In the genomic region with DNA sequence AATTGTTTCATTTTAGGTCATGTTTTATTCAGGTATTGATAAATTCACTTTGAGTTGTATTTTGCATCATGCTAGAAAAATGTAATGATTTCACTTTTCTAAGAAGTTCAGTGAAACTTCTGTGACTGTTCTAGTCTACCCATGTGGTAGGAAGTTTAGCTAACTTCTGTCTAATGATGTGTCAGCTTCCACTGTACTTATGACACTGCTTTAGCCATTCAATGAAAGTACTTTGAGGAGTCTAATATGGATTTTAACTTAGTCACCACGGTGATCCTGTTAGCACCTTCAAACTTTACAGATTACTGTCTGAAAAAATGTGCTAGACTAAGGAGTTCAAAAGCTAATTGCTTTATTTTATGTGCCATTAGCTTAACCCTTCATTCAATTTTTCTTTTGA, we compare ENCODE assay signal across 15 cellular contexts.
DNase-seq lines count a peak whose midpoint lies in the region; ATAC-seq and TF ChIP-seq lines count a peak whose summit lies in the region.
"Had no signal": no experiment of that assay in that cellular context is flagged by ENCODE, and none has a peak within 500 bp of the region (broad histone marks: within the 10 kb centered on the region; RNA-seq: fewer than 3 reads in every experiment).

No MANE protein-coding gene starts in this region.

- H3K4me3 ChIP-seq in RWPE2 (ENCODE audit: severe bottlenecking) = no peak overlapping the region

- no peak overlapping the region for H3K27ac ChIP-seq in RWPE2 (ENCODE audit: poor library complexity, severe bottlenecking)
- no peak overlapping the region for H3K27ac ChIP-seq in foreskin keratinocyte
- H3K27ac ChIP-seq: C4-2B had no signal

- no peaks in the 10 kb centered on the region for H3K36me3 ChIP-seq in RWPE2 (ENCODE audit: low read depth)

- peak; percentile 94 for ATAC-seq in RWPE2 (ENCODE audit: low read depth)
- ATAC-seq in foreskin keratinocyte = peak; percentile 91
- ATAC-seq in GM21717 (IDR thresholded peaks at IDR 0.05; ENCODE audit: unreplicated experiment) = no peak
- ATAC-seq: Right ventricle myocardium inferior had no signal

- H3K4me1 ChIP-seq in RWPE2 (ENCODE audit: insufficient read depth, poor library complexity, severe bottlenecking) (peaks cover 5% of the 10 kb centered on the region), foreskin keratinocyte (no peaks in the 10 kb centered on the region)

- no peaks in the 10 kb centered on the region for H3K9me3 ChIP-seq in RWPE2 (ENCODE audit: severe bottlenecking)

- peak; percentile 6 for DNase-seq in A172 (ENCODE audit: low spot score)
- DNase-seq in HT1080 (ENCODE audit: low read depth) = peak; percentile 49
- no peak for DNase-seq in RWPE2 (ENCODE audit: low spot score)
- peak; percentile 46 to 72 for DNase-seq in foreskin keratinocyte
- DNase-seq in retina = no peak
- no peak for DNase-seq in amygdala (lab: John Stamatoyannopoulos, UW)
- no peak for DNase-seq in GM13976 (ENCODE audit: low spot score)
- DNase-seq: H9, NCI-H1436, NCI-H2029 treated with DMSO at 0.1 percent for 48 hours, NCI-H510A, NCI-H774 had no signal

- in situ Hi-C loops in GM13976 (cut with MboI; ENCODE audit: low sequenced_read_pairs, unreplicated experiment) = no loop called here

- TF ChIP-seq CTCF in RWPE2 (IDR thresholded peaks at IDR 0.05; ENCODE audit: poor library complexity, severe bottlenecking) = no peak
- TF ChIP-seq CTCF in foreskin keratinocyte (conservative IDR thresholded peaks at IDR 0.05) = no peak
- no peak for TF ChIP-seq CTCF in GM13976 (IDR thresholded peaks at IDR 0.05; ENCODE audit: borderline replicate concordance, control extremely low read depth, extremely low read depth, insufficient read depth, missing control alignments)

- H3K27me3 ChIP-seq in RWPE2 (ENCODE audit: insufficient read depth, poor library complexity, severe bottlenecking) (no peaks in the 10 kb centered on the region), foreskin keratinocyte (no peaks in the 10 kb centered on the region)

Comparison
In these comparisons a context has a peak if more than half of its experiments do, and no peak if none do; other contexts are left out.
1. DNase-seq: peak in A172 (single experiment), HT1080 (single experiment) and foreskin keratinocyte (2 of 2); none in RWPE2 (single experiment), retina (single experiment), amygdala (0 of 56) and GM13976 (single experiment).